ENCODE assay signal across 12 cellular contexts in genomic region chr11:130781906-130782305, GRCh38.
DNase-seq lines count a peak whose midpoint lies in the region; ATAC-seq and TF ChIP-seq lines count a peak whose summit lies in the region.
"Had no signal": no experiment of that assay in that cellular context is flagged by ENCODE, and none has a peak within 500 bp of the region (broad histone marks: within the 10 kb centered on the region; RNA-seq: fewer than 3 reads in every experiment).

No MANE protein-coding gene starts in this region.

- TF ChIP-seq CTCF in foreskin keratinocyte (conservative IDR thresholded peaks at IDR 0.05): no peak

- no peak overlapping the region for H3K4me3 ChIP-seq in rectal smooth muscle tissue (ENCODE audit: low read length)
- H3K4me3 ChIP-seq: pancreas, thyroid gland had no signal

- H3K4me1 ChIP-seq in foreskin keratinocyte (peaks cover 20% of the 10 kb centered on the region), rectal smooth muscle tissue (ENCODE audit: control insufficient read depth, insufficient read depth, low read length) (peaks cover 7% of the 10 kb centered on the region)
- H3K4me1 ChIP-seq: pancreas had no signal

- H3K27me3 ChIP-seq in foreskin keratinocyte (no peaks in the 10 kb centered on the region), rectal smooth muscle tissue (ENCODE audit: control insufficient read depth, insufficient read depth, low read length) (peaks cover 2% of the 10 kb centered on the region)
- H3K27me3 ChIP-seq: pancreas, thyroid gland had no signal

- H3K27ac ChIP-seq in foreskin keratinocyte: peak overlapping the region; percentile 58
- H3K27ac ChIP-seq in rectal smooth muscle tissue (ENCODE audit: low read depth, low read length): peak overlapping the region; percentile 48
- H3K27ac ChIP-seq: pancreas had no signal

- DNase-seq in GM04503 (ENCODE audit: low read depth) (peak; percentile 49), SW480 (ENCODE audit: low spot score) (peak; percentile 57), foreskin keratinocyte (peak; percentile 48 to 63), NCI-H2196 treated with DMSO at 0.1 percent for 48 hours (lab: John Stamatoyannopoulos, UW; ENCODE audit: unreplicated experiment) (no peak), NCI-H1092 (lab: John Stamatoyannopoulos, UW) (no peak)
- no peak for DNase-seq in stimulated activated CD4-positive, alpha-beta T cell treated with anti-CD3 and anti-CD28 coated beads, Interleukin-2, amount 100 ng/mL, for 48 hours
- DNase-seq: NCI-H510A, pancreas, T-cell, thyroid gland had no signal

- H3K9ac ChIP-seq in rectal smooth muscle tissue (ENCODE audit: low read length): no peak overlapping the region

- ATAC-seq in foreskin keratinocyte: peak; percentile 83
- ATAC-seq in GM19455 (IDR thresholded peaks at IDR 0.05; ENCODE audit: unreplicated experiment): no peak
- ATAC-seq: T-cell had no signal

- H3K36me3 ChIP-seq in rectal smooth muscle tissue (ENCODE audit: control insufficient read depth, insufficient read depth, low read length): no peaks in the 10 kb centered on the region
- H3K36me3 ChIP-seq: pancreas, thyroid gland had no signal

Comparison
In these comparisons a context has a peak if more than half of its experiments do, and no peak if none do; other contexts are left out.
1. DNase-seq: peak in GM04503 (single experiment), SW480 (single experiment) and foreskin keratinocyte (2 of 2); none in NCI-H2196 treated with DMSO at 0.1 percent for 48 hours (single experiment), NCI-H1092 (single experiment) and stimulated activated CD4-positive, alpha-beta T cell treated with anti-CD3 and anti-CD28 coated beads, Interleukin-2, amount 100 ng/mL, for 48 hours (0 of 2).